ENCODE assay signal across 18 cellular contexts in genomic region chrX:43961699-43962098, GRCh38. TPM values are rescaled to one million over a fixed set of nuclear protein-coding genes. Genes with fewer than 3 reads are reported as not detected.
DNase-seq lines count a peak whose midpoint lies in the region; ATAC-seq, FAIRE-seq and TF ChIP-seq lines count a peak whose summit lies in the region.
"Had no signal": no experiment of that assay in that cellular context is flagged by ENCODE, and none has a peak within 500 bp of the region (broad histone marks: within the 10 kb centered on the region; RNA-seq: fewer than 3 reads in every experiment).

No MANE protein-coding gene starts in this region.

- H3K4me1 ChIP-seq in right lobe of liver: no peaks in the 10 kb centered on the region
- no peaks in the 10 kb centered on the region for H3K4me1 ChIP-seq in HepG2 (ENCODE audit: insufficient read depth, low read length)
- no peaks in the 10 kb centered on the region for H3K4me1 ChIP-seq in endodermal cell (ENCODE audit: control insufficient read depth, insufficient read depth, low read length)
- H3K4me1 ChIP-seq: vagina had no signal

- H3K79me2 ChIP-seq in HepG2 (ENCODE audit: insufficient read depth, low read length): no peaks in the 10 kb centered on the region

- H3K27me3 Mint-ChIP-seq in endodermal cell (ENCODE audit: insufficient read depth): peaks cover 14% of the 10 kb centered on the region
- H3K27me3 Mint-ChIP-seq: activated naive CD4-positive, alpha-beta T cell treated with anti-CD3 and anti-CD28 coated beads, Interleukin-2, amount 50 U/mL, for 24 hours had no signal

- H3K27ac Mint-ChIP-seq in endodermal cell: no peak overlapping the region
- H3K27ac Mint-ChIP-seq: activated naive CD4-positive, alpha-beta T cell treated with anti-CD3 and anti-CD28 coated beads, Interleukin-2, amount 50 U/mL, for 24 hours; mesothelial cell of epicardium; T-helper 1 cell treated with Interleukin-12 subunit alpha and Interleukin-12 subunit beta and Interleukin-4 antibody, amounts not matched to agents 30 μg/mL and 1 μg/mL, for 36 hours had no signal

- no peak overlapping the region for H3K9ac ChIP-seq in HepG2 (ENCODE audit: insufficient read depth, low read depth, low read length)
- no peak overlapping the region for H3K9ac ChIP-seq in endodermal cell (ENCODE audit: extremely low read depth, low read length, poor library complexity, severe bottlenecking)

- no peak for TF ChIP-seq POLR2A in right lobe of liver (IDR thresholded peaks at IDR 0.05)
- no peak for TF ChIP-seq POLR2A in HepG2 (IDR thresholded peaks at IDR 0.05; ENCODE audit: insufficient read depth in 1 of 2, low read depth in 2 of 2, low read length in 2 of 2)

- H3K9me3 Mint-ChIP-seq in endodermal cell: peaks cover 41% of the 10 kb centered on the region
- H3K9me3 Mint-ChIP-seq: activated naive CD4-positive, alpha-beta T cell treated with anti-CD3 and anti-CD28 coated beads, Interleukin-2, amount 50 U/mL, for 24 hours; T-helper 1 cell treated with Interleukin-12 subunit alpha and Interleukin-12 subunit beta and Interleukin-4 antibody, amounts not matched to agents 30 μg/mL and 1 μg/mL, for 36 hours had no signal

- TF ChIP-seq RAD21 in HepG2 (CRISPR knock-in tag; IDR thresholded peaks at IDR 0.05): no peak

- in situ Hi-C loops in HepG2 (cut with HindIII; ENCODE audit: extremely low pct_ligation_motif_present, low pct_unique_long_range_greater_than_20kb): loop anchor here (25.0 kb wide), 2 partner anchors 401 to 1226 kb away; no protein-coding TSS in a partner anchor

- no peaks in the 10 kb centered on the region for H3K36me3 Mint-ChIP-seq in endodermal cell (ENCODE audit: low read depth)
- H3K36me3 Mint-ChIP-seq: mesothelial cell of epicardium had no signal

- H3K9me3 ChIP-seq in right lobe of liver: no peaks in the 10 kb centered on the region
- H3K9me3 ChIP-seq in HepG2 (ENCODE audit: low read length): no peaks in the 10 kb centered on the region
- no peaks in the 10 kb centered on the region for H3K9me3 ChIP-seq in endodermal cell (ENCODE audit: control insufficient read depth, low read length)

- no peaks in the 10 kb centered on the region for H3K4me1 Mint-ChIP-seq in endodermal cell

- no peak overlapping the region for H3K4me3 ChIP-seq in right lobe of liver
- no peak overlapping the region for H3K4me3 ChIP-seq in HepG2 (replicated peaks in 1 of 3; ENCODE audit: insufficient read depth in 1 of 3, low read depth in 2 of 3, low read length in 3 of 3)
- no peak overlapping the region for H3K4me3 ChIP-seq in endodermal cell (ENCODE audit: low read length)
- H3K4me3 ChIP-seq: vagina had no signal

- peak; percentile 7 to 32 (median 8) for TF ChIP-seq CTCF in right lobe of liver (IDR thresholded peaks at IDR 0.05)
- TF ChIP-seq CTCF in HepG2 (CRISPR knock-in tag; IDR thresholded peaks at IDR 0.05): no peak
- peak; percentile 77 for TF ChIP-seq CTCF in endodermal cell (conservative IDR thresholded peaks at IDR 0.05)

- intact Hi-C loops in right lobe of liver (cut with DNase I) (no loop called here), HepG2 (cut with micrococcal nuclease; ENCODE audit: unreplicated experiment) (no loop called here), posterior vena cava (cut with DNase I) (loop anchor here in 1 of 2 donors (10.0 kb wide), 1 partner anchor 63 kb away; no protein-coding TSS in a partner anchor)

- H3K4me2 ChIP-seq in HepG2 (ENCODE audit: low read depth, low read length): no peak overlapping the region

- BruUV-seq in HepG2 (replicated peaks; lab: Mats Ljungman, UMichigan): no TSS peak

- no peak overlapping the region for H3K27ac ChIP-seq in right lobe of liver
- no peak overlapping the region for H3K27ac ChIP-seq in HepG2 (ENCODE audit: extremely low read length, insufficient read depth, low read length)
- H3K27ac ChIP-seq in endodermal cell (ENCODE audit: low read depth, low read length): no peak overlapping the region
- H3K27ac ChIP-seq: vagina had no signal

- no peak overlapping the region for H3K4me3 Mint-ChIP-seq in endodermal cell
- H3K4me3 Mint-ChIP-seq: activated naive CD4-positive, alpha-beta T cell treated with anti-CD3 and anti-CD28 coated beads, Interleukin-2, amount 50 U/mL, for 24 hours; mesothelial cell of epicardium; T-helper 1 cell treated with Interleukin-12 subunit alpha and Interleukin-12 subunit beta and Interleukin-4 antibody, amounts not matched to agents 30 μg/mL and 1 μg/mL, for 36 hours had no signal

- DNase-seq in right lobe of liver: no peak
- no peak for DNase-seq in HepG2 (ENCODE audit: low spot score)
- peak; percentile 28 for DNase-seq in NAMALWA (ENCODE audit: low spot score)
- DNase-seq in endodermal cell: no peak
- DNase-seq in posterior vena cava (ENCODE audit: low spot score): no peak
- no peak for DNase-seq in kidney tubule cell (ENCODE audit: low spot score)
- DNase-seq: activated CD8-positive, alpha-beta memory T cell treated with anti-CD3 and anti-CD28 coated beads, Interleukin-2, amount 50 U/mL, for 4 hours; DMS153; NCI-H1417 treated with DMSO at 0.1 percent for 48 hours; small intestine; stimulated activated naive CD8-positive, alpha-beta T cell treated with anti-CD3 and anti-CD28 coated beads, Interleukin-15, Interleukin-2, amounts not matched to agents 100 U/mL and 50 U/mL, for 24 hours had no signal

- WGBS in right lobe of liver (ENCODE audit: insufficient coverage, low coverage, low lambda C conversion rate, missing lambda C conversion rate): 18% methylated on average over 2 of the region's 2 CpGs
- 0% methylated on average over 2 of the region's 2 CpGs for WGBS in HepG2 (ENCODE audit: low lambda C conversion rate)
- WGBS in endodermal cell (ENCODE audit: insufficient coverage in 1 of 2, insufficient read length in 1 of 2), 2 experiments: 66% methylated on average over 2 of the region's 2 CpGs; no CpG with 5 or more reads in 1 of the 2 experiments

- H3K27me3 ChIP-seq in right lobe of liver (peaks cover 0 to 7% of the 10 kb centered on the region in 2 donors), HepG2 (ENCODE audit: control insufficient read depth in 1 of 2, insufficient read depth in 2 of 2, low read length in 2 of 2) (no peaks in the 10 kb centered on the region), endodermal cell (ENCODE audit: control insufficient read depth, insufficient read depth, low read length, poor library complexity, severe bottlenecking) (no peaks in the 10 kb centered on the region)
- H3K27me3 ChIP-seq: vagina had no signal

- POLR2A ChIA-PET in HepG2 (lab: Yijun Ruan, JAX): no interaction called here

- CTCF ChIA-PET in HepG2 (lab: Yijun Ruan, JAX; ENCODE audit: low intra/inter-chr PET ratio, low total read pairs): no interaction called here

- ATAC-seq in right lobe of liver (no peak), HepG2 (no peak), HG02610 (IDR thresholded peaks at IDR 0.05; ENCODE audit: unreplicated experiment) (no peak), HG02623 (IDR thresholded peaks at IDR 0.05; ENCODE audit: unreplicated experiment) (no peak)
- ATAC-seq: stimulated activated naive CD8-positive, alpha-beta T cell treated with anti-CD3 and anti-CD28 coated beads, Interleukin-15, Interleukin-2, amounts not matched to agents 100 U/mL and 50 U/mL, for 24 hours had no signal

- H3K36me3 ChIP-seq in right lobe of liver (no peaks in the 10 kb centered on the region), HepG2 (replicated peaks in 1 of 2; ENCODE audit: control insufficient read depth in 1 of 2, insufficient read depth in 2 of 2, low read length in 2 of 2) (no peaks in the 10 kb centered on the region), endodermal cell (ENCODE audit: control insufficient read depth, insufficient read depth, low read length) (no peaks in the 10 kb centered on the region)
- H3K36me3 ChIP-seq: vagina had no signal

- no peaks in the 10 kb centered on the region for H4K20me1 ChIP-seq in HepG2 (ENCODE audit: insufficient read depth, low read length)

- TF ChIP-seq EP300 in HepG2 (IDR thresholded peaks at IDR 0.05; ENCODE audit: low read depth in 2 of 2, low read length in 2 of 2) (no peak), HepG2 (CRISPR knock-in tag; IDR thresholded peaks at IDR 0.05; ENCODE audit: borderline replicate concordance) (no peak)

- H2AFZ ChIP-seq in HepG2 (ENCODE audit: low read length): no peak overlapping the region

- FAIRE-seq in HepG2 (lab: Jason Lieb, UNC): no peak
- FAIRE-seq: GM12892, small intestine had no signal

RNA-seq across cellular contexts. Expression of gene NDP, which starts 11.5 kb away (rescaled TPM):
- not detected for total RNA-seq in right lobe of liver
- total RNA-seq in HepG2 (2016; rRNA removed; fragmentation: Illumina TruSeq; extraction: Trizol): not detected in 2 replicates
- total RNA-seq in HepG2 (2016; cell fraction: cytosol; rRNA removed; fragmentation: Illumina TruSeq; extraction: Trizol; ENCODE audit: low read depth): not detected in 2 replicates
- not detected in 2 replicates for total RNA-seq in HepG2 (2016; cell fraction: insoluble cytoplasmic fraction; rRNA removed; fragmentation: Illumina TruSeq; extraction: Trizol)
- not detected in 2 replicates for total RNA-seq in HepG2 (2016; cell fraction: membrane; rRNA removed; fragmentation: Illumina TruSeq; extraction: Trizol)
- not detected in 2 replicates for total RNA-seq in HepG2 (2016; cell fraction: nucleus; rRNA removed; fragmentation: Illumina TruSeq; extraction: Trizol)
- not detected in 2 replicates for polyA plus RNA-seq in HepG2 (2011; rRNA removed)
- not detected in 2 replicates for polyA plus RNA-seq in HepG2 (2011; cell fraction: cytosol; rRNA removed)
- not detected in 2 replicates for polyA plus RNA-seq in HepG2 (2011; cell fraction: nucleus; rRNA removed)
- polyA plus RNA-seq in HepG2 (2012): not detected in 2 replicates
- polyA plus RNA-seq in HepG2 (2016; cell fraction: cytosol; fragmentation: Illumina TruSeq; extraction: Trizol; ENCODE audit: low read depth): not detected in 2 replicates
- not detected in 2 replicates for polyA plus RNA-seq in HepG2 (2016; cell fraction: insoluble cytoplasmic fraction; fragmentation: Illumina TruSeq; extraction: Trizol; ENCODE audit: low read depth)
- not detected in 2 replicates for polyA plus RNA-seq in HepG2 (2016; cell fraction: membrane; fragmentation: Illumina TruSeq; extraction: Trizol; ENCODE audit: low read depth)
- polyA plus RNA-seq in HepG2 (2016; cell fraction: nucleus; fragmentation: Illumina TruSeq; extraction: Trizol; ENCODE audit: insufficient read depth, low read depth): not detected in 2 replicates
- polyA minus RNA-seq in HepG2 (2011; rRNA and poly(A)+ RNA removed; ENCODE audit: low replicate concordance): not detected in 2 replicates
- polyA minus RNA-seq in HepG2 (2011; cell fraction: cytosol; rRNA and poly(A)+ RNA removed): not detected in 2 replicates
- not detected in 2 replicates for polyA minus RNA-seq in HepG2 (2011; cell fraction: nucleus; rRNA and poly(A)+ RNA removed)
- not detected for total RNA-seq in endodermal cell
- 2.2 TPM for polyA plus RNA-seq in endodermal cell (2013, experiment 1 of 2)
- 1.6 TPM for polyA plus RNA-seq in endodermal cell (2013, experiment 2 of 2)
- total RNA-seq in posterior vena cava: under 1 TPM in 1 of 2 donors, not detected in 1; 0.51 TPM
